ENCODE assay signal across 25 cellular contexts in genomic region chr13:37029617-37030016, GRCh38. TPM values are rescaled to one million over a fixed set of nuclear protein-coding genes. Genes with fewer than 3 reads are reported as not detected.
DNase-seq lines count a peak whose midpoint lies in the region; ATAC-seq and TF ChIP-seq lines count a peak whose summit lies in the region.
"Had no signal": no experiment of that assay in that cellular context is flagged by ENCODE, and none has a peak within 500 bp of the region (broad histone marks: within the 10 kb centered on the region; RNA-seq: fewer than 3 reads in every experiment).

No MANE protein-coding gene starts in this region.

- H3K36me3 Mint-ChIP-seq in type B pancreatic cell: peaks cover 23% of the 10 kb centered on the region

- TF ChIP-seq CTCF in osteoblast (IDR thresholded peaks at IDR 0.05; ENCODE audit: extremely low read depth, low read depth, low read length) (no peak), type B pancreatic cell (conservative IDR thresholded peaks at IDR 0.05) (no peak)

- DNase-seq in EH (ENCODE audit: low read depth) (peak; percentile 41), fibroblast of gingiva (ENCODE audit: low read depth) (peak; percentile 31), osteoblast (ENCODE audit: insufficient read length, low spot score, missing footprints) (peak; percentile 36), activated gamma-delta T cell (lab: John Stamatoyannopoulos, UW) (no peak), medulla oblongata (ENCODE audit: extremely low spot score) (no peak), type B pancreatic cell (ENCODE audit: extremely low spot score, unreplicated experiment) (no peak)
- DNase-seq: activated CD4-positive, alpha-beta T cell treated with anti-CD3 and anti-CD28 coated beads, Interleukin-2, amount 50 U/mL, for 1 hour; activated CD8-positive, alpha-beta memory T cell treated with anti-CD3 and anti-CD28 coated beads, Interleukin-2, amount 10 ng/mL, durations not matched to agents 7 days and 5 days; body of pancreas; DMS53; effector memory CD8-positive, alpha-beta T cell; glutamatergic neuron; NCI-H1092; NCI-H187 treated with DMSO at 0.1 percent for 48 hours; NCI-H226; NCI-H748 treated with DMSO at 0.1 percent for 48 hours; T-helper 9 cell; trophoblast cell had no signal

- H3K4me1 ChIP-seq in osteoblast (ENCODE audit: insufficient read depth, low read length): peaks cover 12% of the 10 kb centered on the region
- H3K4me1 ChIP-seq: body of pancreas had no signal

- H3K4me1 Mint-ChIP-seq in type B pancreatic cell (ENCODE audit: unreplicated experiment): no peaks in the 10 kb centered on the region
- H3K4me1 Mint-ChIP-seq: activated CD8-positive, alpha-beta memory T cell treated with anti-CD3 and anti-CD28 coated beads, Interleukin-2, amount 10 ng/mL, durations not matched to agents 7 days and 5 days; memory B cell had no signal

- peak; percentile 89 for ATAC-seq in SK-N-SH treated with all-trans-retinoic acid at 6 μM for 48 hours
- no peak for ATAC-seq in GM18907 (IDR thresholded peaks at IDR 0.05; ENCODE audit: unreplicated experiment)
- ATAC-seq: activated CD8-positive, alpha-beta memory T cell treated with anti-CD3 and anti-CD28 coated beads, Interleukin-2, amount 10 ng/mL, durations not matched to agents 7 days and 5 days; body of pancreas; effector memory CD8-positive, alpha-beta T cell; esophagus mucosa; GM12878 had no signal

- H3K4me2 ChIP-seq in osteoblast (ENCODE audit: insufficient read depth, low read length): no peak overlapping the region

- H3K27me3 Mint-ChIP-seq in type B pancreatic cell: no peaks in the 10 kb centered on the region
- H3K27me3 Mint-ChIP-seq: activated CD8-positive, alpha-beta memory T cell treated with anti-CD3 and anti-CD28 coated beads, Interleukin-2, amount 10 ng/mL, durations not matched to agents 7 days and 5 days; activated naive CD8-positive, alpha-beta T cell; effector memory CD8-positive, alpha-beta T cell; memory B cell had no signal

- H2AFZ ChIP-seq in osteoblast (ENCODE audit: low read length): no peak overlapping the region

- H3K27ac ChIP-seq in osteoblast (ENCODE audit: low read depth, low read length): no peak overlapping the region
- H3K27ac ChIP-seq: body of pancreas, HL-60 had no signal

- no peak overlapping the region for H3K4me3 Mint-ChIP-seq in type B pancreatic cell
- H3K4me3 Mint-ChIP-seq: activated CD8-positive, alpha-beta memory T cell treated with anti-CD3 and anti-CD28 coated beads, Interleukin-2, amount 10 ng/mL, durations not matched to agents 7 days and 5 days; activated naive CD8-positive, alpha-beta T cell; effector memory CD8-positive, alpha-beta T cell; memory B cell had no signal

- H4K20me1 ChIP-seq in osteoblast (ENCODE audit: insufficient read depth, low read length): no peaks in the 10 kb centered on the region

- H3K4me3 ChIP-seq in osteoblast (ENCODE audit: insufficient read depth, low read length): no peak overlapping the region
- H3K4me3 ChIP-seq: body of pancreas, GM12878 had no signal

- peaks cover 60% of the 10 kb centered on the region for H3K36me3 ChIP-seq in osteoblast (ENCODE audit: insufficient read depth, low read length)

- H3K79me2 ChIP-seq in osteoblast (ENCODE audit: insufficient read depth, low read length): no peaks in the 10 kb centered on the region

- H3K9me3 ChIP-seq in osteoblast (ENCODE audit: low read depth, low read length): no peaks in the 10 kb centered on the region
- H3K9me3 ChIP-seq: body of pancreas had no signal

- no peaks in the 10 kb centered on the region for H3K27me3 ChIP-seq in osteoblast (ENCODE audit: insufficient read depth, low read length)
- H3K27me3 ChIP-seq: body of pancreas had no signal

- no peaks in the 10 kb centered on the region for H3K9me3 Mint-ChIP-seq in type B pancreatic cell
- H3K9me3 Mint-ChIP-seq: effector memory CD8-positive, alpha-beta T cell; memory B cell had no signal

- H3K27ac Mint-ChIP-seq in type B pancreatic cell: no peak overlapping the region
- H3K27ac Mint-ChIP-seq: activated CD8-positive, alpha-beta memory T cell treated with anti-CD3 and anti-CD28 coated beads, Interleukin-2, amount 10 ng/mL, durations not matched to agents 7 days and 5 days; activated naive CD8-positive, alpha-beta T cell; effector memory CD8-positive, alpha-beta T cell; memory B cell had no signal

TF ChIP-seq in SK-N-SH treated with all-trans-retinoic acid at 6 μM for 48 hours, 23 proteins besides CTCF, POLR2A, EP300 and RAD21:
- no peak for TF ChIP-seq BACH2 (CRISPR knock-in tag; IDR thresholded peaks at IDR 0.05; ENCODE audit: borderline replicate concordance)
- TF ChIP-seq RARB (CRISPR knock-in tag; IDR thresholded peaks at IDR 0.05): no peak
- peak; percentile 90 for TF ChIP-seq ISL1 (CRISPR knock-in tag; IDR thresholded peaks at IDR 0.05)
- no peak for TF ChIP-seq ZFP3 (CRISPR knock-in tag; IDR thresholded peaks at IDR 0.05)
- no peak for TF ChIP-seq ZNF565 (CRISPR knock-in tag; conservative IDR thresholded peaks at IDR 0.05; ENCODE audit: low read depth)
- no peak for TF ChIP-seq PATZ1 (CRISPR knock-in tag; IDR thresholded peaks at IDR 0.05; ENCODE audit: borderline replicate concordance)
- no peak for TF ChIP-seq SNAI2 (CRISPR knock-in tag; IDR thresholded peaks at IDR 0.05)
- TF ChIP-seq CREB5 (CRISPR knock-in tag; IDR thresholded peaks at IDR 0.05; ENCODE audit: low read depth): 0 out of 2 replicates have a peak, but pooled peaks have one; percentile 44
- no peak for TF ChIP-seq ZNF8 (CRISPR knock-in tag; IDR thresholded peaks at IDR 0.05)
- no peak for TF ChIP-seq ARNTL (CRISPR knock-in tag; IDR thresholded peaks at IDR 0.05; ENCODE audit: borderline replicate concordance, low read depth)
- no peak for TF ChIP-seq OSR1 (CRISPR knock-in tag; IDR thresholded peaks at IDR 0.05)
- TF ChIP-seq GLIS3 (CRISPR knock-in tag; IDR thresholded peaks at IDR 0.05): no peak
- TF ChIP-seq CSRNP3 (CRISPR knock-in tag; IDR thresholded peaks at IDR 0.05): peak; percentile 53; the same call in 1 of the 2 replicates
- no peak for TF ChIP-seq ZFP30 (CRISPR knock-in tag; IDR thresholded peaks at IDR 0.05)
- no peak for TF ChIP-seq TOX (CRISPR knock-in tag; IDR thresholded peaks at IDR 0.05; ENCODE audit: borderline replicate concordance)
- no peak for TF ChIP-seq ESRRG (CRISPR knock-in tag; IDR thresholded peaks at IDR 0.05)
- peak; percentile 82 for TF ChIP-seq TCF4 (CRISPR knock-in tag; IDR thresholded peaks at IDR 0.05; ENCODE audit: borderline replicate concordance)
TF ChIP-seq in SK-N-SH treated with all-trans-retinoic acid at 6 μM for 48 hours: peak in this region for 4.

RNA-seq across cellular contexts. Expression of gene EXOSC8, which starts 29.0 kb away (rescaled TPM):
- total RNA-seq in osteoblast (25.7 and 28.6 TPM in 2 replicates), type B pancreatic cell (ENCODE audit: low replicate concordance) (55.7 and 64.7 TPM in 2 replicates)

RNA-seq across cellular contexts. Expression of gene SUPT20H, which starts 29.9 kb away (rescaled TPM):
- total RNA-seq in osteoblast: 53.6 and 60.1 TPM in 2 replicates
- total RNA-seq in type B pancreatic cell (ENCODE audit: low replicate concordance): 69.9 and 91.0 TPM in 2 replicates

RNA-seq across cellular contexts. Expression of gene ALG5, which starts 30.5 kb away (rescaled TPM):
- total RNA-seq in osteoblast: 39.4 and 42.1 TPM in 2 replicates
- 36.2 and 37.7 TPM in 2 replicates for total RNA-seq in type B pancreatic cell (ENCODE audit: low replicate concordance)

Comparison
In these comparisons a context has a peak if more than half of its experiments do, and no peak if none do; other contexts are left out.
1. DNase-seq: peak in EH (single experiment), fibroblast of gingiva (single experiment) and osteoblast (single experiment); none in activated gamma-delta T cell (single experiment), medulla oblongata (single experiment) and type B pancreatic cell (single experiment).